In the genomic region with DNA sequence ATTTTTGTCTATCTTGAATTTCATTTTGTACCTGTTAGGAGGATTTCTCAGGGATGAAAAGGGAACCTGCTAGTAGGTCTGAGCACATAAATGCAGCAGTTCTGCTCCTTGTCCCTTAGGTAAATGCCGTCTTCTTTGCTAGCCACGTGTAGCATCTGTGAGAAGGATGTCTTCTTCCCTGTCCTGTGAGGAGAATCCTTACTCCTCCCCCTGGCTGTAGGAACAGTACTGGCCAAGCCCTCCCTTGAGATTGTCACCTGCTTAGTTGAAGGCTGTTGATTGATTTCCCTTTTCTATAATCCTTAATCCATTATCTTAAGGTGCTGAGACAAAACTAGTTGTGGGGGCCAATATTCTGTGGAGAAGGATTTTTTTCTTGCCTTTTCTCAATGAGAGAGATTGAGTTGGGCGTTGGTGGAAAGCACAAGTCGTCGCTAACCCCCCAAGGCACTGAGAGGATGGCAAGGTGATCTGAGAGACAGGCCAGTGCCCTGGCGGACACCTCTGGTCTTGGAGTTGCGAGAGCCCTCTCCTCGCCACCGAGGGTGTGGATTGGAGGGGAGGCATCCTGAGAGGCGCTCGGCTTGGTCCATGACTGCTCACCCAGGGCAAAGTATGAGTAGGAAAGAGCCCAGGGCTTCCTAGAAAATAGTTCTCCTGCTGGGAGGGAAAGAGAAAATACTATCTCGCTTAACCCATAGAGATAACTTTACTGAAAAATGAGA, we compare ENCODE assay signal across 25 cellular contexts.
DNase-seq lines count a peak whose midpoint lies in the region; ATAC-seq, FAIRE-seq and TF ChIP-seq lines count a peak whose summit lies in the region.
"Had no signal": no experiment of that assay in that cellular context is flagged by ENCODE, and none has a peak within 500 bp of the region (broad histone marks: within the 10 kb centered on the region; RNA-seq: fewer than 3 reads in every experiment).

No MANE protein-coding gene starts in this region.

- intact Hi-C loops in body of pancreas (cut with DNase I) = no loop called here

- no peak overlapping the region for H3K27ac Mint-ChIP-seq in GM23338
- H3K27ac Mint-ChIP-seq: CD14-positive monocyte; CD8-positive, alpha-beta memory T cell had no signal

- H3K4me3 ChIP-seq in GM23338 = no peak overlapping the region
- no peak overlapping the region for H3K4me3 ChIP-seq in H1 (ENCODE audit: extremely low read depth in 1 of 4, insufficient read depth in 2 of 4, low read depth in 3 of 4, low read length in 4 of 4)
- no peak overlapping the region for H3K4me3 ChIP-seq in body of pancreas
- no peak overlapping the region for H3K4me3 ChIP-seq in small intestine (ENCODE audit: low read depth in 1 of 2, low read length in 2 of 2)
- H3K4me3 ChIP-seq: A549, BLaER1, GM23248, K562 had no signal

- peak overlapping the region; percentile 5; the same call in 1 of the 2 replicates for H3K4me2 ChIP-seq in GM23338
- no peak overlapping the region for H3K4me2 ChIP-seq in H1 (ENCODE audit: insufficient read depth in 1 of 2, low read depth in 2 of 2, low read length in 2 of 2)
- H3K4me2 ChIP-seq: A549, BLaER1 had no signal

- no peak overlapping the region for H3K9ac ChIP-seq in H1 (replicated peaks in 1 of 4; ENCODE audit: extremely low read depth in 1 of 4, low read depth in 3 of 4, low read length in 3 of 4)
- H3K9ac ChIP-seq: BLaER1, GM23248 had no signal

- no peaks in the 10 kb centered on the region for H3K27me3 Mint-ChIP-seq in GM23338 (ENCODE audit: insufficient read depth, low read depth, poor library complexity)

- FAIRE-seq in H1 (lab: Jason Lieb, UNC) (no peak), small intestine (lab: Jason Lieb, UNC) (no peak)
- FAIRE-seq: A549, GM12891, GM18507, HTR-8/SVneo, K562 had no signal

- POLR2A ChIA-PET in H1 (lab: Charles Lee; ENCODE audit: partially characterized antibody) = no interaction called here

- no peak overlapping the region for H3K23ac ChIP-seq in H1 (ENCODE audit: insufficient read length)

- H3K36me3 Mint-ChIP-seq in GM23338 (ENCODE audit: low read depth) = no peaks in the 10 kb centered on the region
- H3K36me3 Mint-ChIP-seq: CD14-positive monocyte; CD8-positive, alpha-beta memory T cell had no signal

- no peaks in the 10 kb centered on the region for H3K79me1 ChIP-seq in H1 (ENCODE audit: low read depth, low read length)

- H2BK15ac ChIP-seq in H1 (ENCODE audit: low read length) = no peak overlapping the region

- H4K20me1 ChIP-seq in GM23338 (replicated peaks; ENCODE audit: insufficient read depth) (no peaks in the 10 kb centered on the region), H1 (replicated peaks in 1 of 2; ENCODE audit: control insufficient read depth in 1 of 2, insufficient read depth in 2 of 2, low read length in 2 of 2) (no peaks in the 10 kb centered on the region)
- H4K20me1 ChIP-seq: BLaER1 had no signal

- H3K9me3 Mint-ChIP-seq in GM23338 = no peaks in the 10 kb centered on the region
- H3K9me3 Mint-ChIP-seq: CD14-positive monocyte had no signal

- H3K56ac ChIP-seq in H1 (replicated peaks; ENCODE audit: insufficient read length, low read depth, low read length) = no peak overlapping the region

- DNase-seq in GM23338 (ENCODE audit: low spot score) (peak; percentile 32), NCI-H82 treated with DMSO at 0.1 percent for 48 hours (lab: John Stamatoyannopoulos, UW; ENCODE audit: unreplicated experiment) (peak; percentile 82), H1 (ENCODE audit: low read depth in 1 of 2, low spot score in 2 of 2) (no peak), iPS-NIHi11 (ENCODE audit: low spot score) (peak; percentile 10), body of pancreas (no peak), NCI-H187 treated with DMSO at 0.1 percent for 48 hours (lab: John Stamatoyannopoulos, UW) (no peak), small intestine (no peak)
- DNase-seq: CD8-positive, alpha-beta memory T cell; COR-L47; DMS 273 treated with DMSO at 0.1 percent for 48 hours; DMS53; DND-41; EL; GM23248; HCEC 1CT; IMR-90 had no signal

- TF ChIP-seq CTCF in GM23338 (conservative IDR thresholded peaks at IDR 0.05; ENCODE audit: low read depth in 2 of 2) = no peak
- no peak for TF ChIP-seq CTCF in H1 (IDR thresholded peaks at IDR 0.05; ENCODE audit: control extremely low read depth in 1 of 3, insufficient read depth in 1 of 3, low read depth in 1 of 3, low read length in 3 of 3)
- TF ChIP-seq CTCF in body of pancreas (IDR thresholded peaks at IDR 0.05) = no peak

- H3K27ac ChIP-seq in GM23338 (ENCODE audit: low read depth) (no peak overlapping the region), H1 (ENCODE audit: low read depth, low read length) (no peak overlapping the region), body of pancreas (no peak overlapping the region), small intestine (ENCODE audit: low read depth in 1 of 2, low read length in 1 of 2) (no peak overlapping the region)
- H3K27ac ChIP-seq: 22Rv1, A549, BLaER1, GM23248 had no signal

- H4K91ac ChIP-seq in H1 (replicated peaks; ENCODE audit: insufficient read length, low read length) = no peak overlapping the region

- no peak overlapping the region for H3K4me3 Mint-ChIP-seq in GM23338
- H3K4me3 Mint-ChIP-seq: CD14-positive monocyte; CD8-positive, alpha-beta memory T cell had no signal

- H3K27me3 ChIP-seq in GM23338 (ENCODE audit: insufficient read depth) (no peaks in the 10 kb centered on the region), H1 (replicated peaks in 1 of 4; ENCODE audit: control insufficient read depth in 3 of 4, extremely low read depth in 1 of 4, insufficient read depth in 3 of 4, low read length in 3 of 4) (no peaks in the 10 kb centered on the region), body of pancreas (no peaks in the 10 kb centered on the region), small intestine (ENCODE audit: control insufficient read depth in 2 of 2, insufficient read depth in 2 of 2, low read length in 2 of 2) (peaks cover 0 to 8% of the 10 kb centered on the region in 2 donors)
- H3K27me3 ChIP-seq: BLaER1 had no signal

- peaks cover 33% of the 10 kb centered on the region for H3K4me1 ChIP-seq in GM23338 (ENCODE audit: insufficient read depth)
- H3K4me1 ChIP-seq in H1 (replicated peaks in 1 of 4; ENCODE audit: control insufficient read depth in 3 of 4, insufficient read depth in 4 of 4, low read length in 3 of 4) = peaks cover 0 to 11% (median 3%) of the 10 kb centered on the region in 4 experiments; a peak in 4 of 7 replicates
- H3K4me1 ChIP-seq in body of pancreas = no peaks in the 10 kb centered on the region
- no peaks in the 10 kb centered on the region for H3K4me1 ChIP-seq in small intestine (ENCODE audit: control insufficient read depth in 2 of 2, insufficient read depth in 1 of 2, low read depth in 1 of 2, low read length in 1 of 2)
- H3K4me1 ChIP-seq: A549, BLaER1 had no signal

- TF ChIP-seq RAD21 in H1 (IDR thresholded peaks at IDR 0.05 in 1 of 2, conservative IDR thresholded peaks at IDR 0.05 in 1 of 2; ENCODE audit: low read depth in 2 of 2, low read length in 2 of 2) = no peak

- no peak for TF ChIP-seq EP300 in H1 (IDR thresholded peaks at IDR 0.05; ENCODE audit: borderline replicate concordance in 1 of 2, low read depth in 2 of 2, low read length in 2 of 2)

- no peaks in the 10 kb centered on the region for H3K36me3 ChIP-seq in GM23338 (ENCODE audit: insufficient read depth)
- H3K36me3 ChIP-seq in H1 (ENCODE audit: control insufficient read depth in 2 of 4, insufficient read depth in 4 of 4, low read length in 3 of 4) = no peaks in the 10 kb centered on the region
- no peaks in the 10 kb centered on the region for H3K36me3 ChIP-seq in body of pancreas (replicated peaks in 1 of 2; ENCODE audit: insufficient read depth in 1 of 2, low read depth in 2 of 2)
- H3K36me3 ChIP-seq in small intestine (ENCODE audit: control insufficient read depth in 2 of 2, insufficient read depth in 2 of 2, low read length in 2 of 2) = no peaks in the 10 kb centered on the region
- H3K36me3 ChIP-seq: BLaER1 had no signal

- no peak overlapping the region for H4K8ac ChIP-seq in H1 (ENCODE audit: extremely low read depth, insufficient read depth, low read length)

- TF ChIP-seq POLR2A in H1 (IDR thresholded peaks at IDR 0.05; ENCODE audit: control extremely low read depth in 1 of 2, low read depth in 2 of 2, low read length in 2 of 2) (no peak), body of pancreas (IDR thresholded peaks at IDR 0.05) (no peak)

- no peak overlapping the region; the same call in 1 of the 2 replicates for H2BK12ac ChIP-seq in H1 (ENCODE audit: low read depth, low read length)

- H4K5ac ChIP-seq in H1 (ENCODE audit: insufficient read length, low read depth, low read length) = no peak overlapping the region

- no peak overlapping the region for H2BK120ac ChIP-seq in H1 (replicated peaks; ENCODE audit: low read depth, low read length)

- H2AK5ac ChIP-seq in H1 (ENCODE audit: low read depth, low read length) = peak overlapping the region; percentile 56; the same call in 1 of the 2 replicates

- H3F3A ChIP-seq in GM23338 (replicated peaks; ENCODE audit: low read depth) = no peaks in the 10 kb centered on the region

- no peak overlapping the region for H3K4ac ChIP-seq in H1 (replicated peaks; ENCODE audit: insufficient read length, low read depth, low read length)

- WGBS in H1 (ENCODE audit: extremely low coverage in 1 of 2, insufficient coverage in 1 of 2, insufficient read length in 1 of 2, insufficient replicate concordance in 2 of 2, low coverage in 1 of 2, low lambda C conversion rate in 2 of 2, missing lambda C conversion rate in 1 of 2), 2 experiments = 86% methylated on average over 12 of the region's 12 CpGs; no CpG with 5 or more reads in 1 of the 2 experiments
- 67 to 74% methylated on average over 12 of the region's 12 CpGs for WGBS in body of pancreas, 2 donors
- 75 to 86% (median 79%) methylated on average over 12 of the region's 12 CpGs for WGBS in small intestine, 3 donors

- no peaks in the 10 kb centered on the region for H3K23me2 ChIP-seq in H1 (ENCODE audit: low read depth, low read length)

- H2AFZ ChIP-seq in GM23338 (no peak overlapping the region), H1 (ENCODE audit: low read length) (no peak overlapping the region)
- H2AFZ ChIP-seq: GM23248 had no signal

- no peaks in the 10 kb centered on the region for H3K9me2 ChIP-seq in GM23338 (ENCODE audit: insufficient read depth)

- H3K14ac ChIP-seq in H1 (ENCODE audit: insufficient read length) = no peak overlapping the region

- peaks cover 29% of the 10 kb centered on the region for H3K4me1 Mint-ChIP-seq in GM23338
- H3K4me1 Mint-ChIP-seq: CD14-positive monocyte; CD8-positive, alpha-beta memory T cell had no signal

- no peak overlapping the region for H3K18ac ChIP-seq in H1 (ENCODE audit: extremely low read depth, low read length)

- no peaks in the 10 kb centered on the region for H3K9me3 ChIP-seq in H1 (ENCODE audit: insufficient read depth in 2 of 2, low read depth in 1 of 2, low read length in 1 of 2)
- no peaks in the 10 kb centered on the region for H3K9me3 ChIP-seq in body of pancreas
- H3K9me3 ChIP-seq in small intestine (ENCODE audit: control insufficient read depth, low read depth) = no peaks in the 10 kb centered on the region
- H3K9me3 ChIP-seq: A549, BLaER1 had no signal

- no peak overlapping the region for H2BK5ac ChIP-seq in H1 (ENCODE audit: low read depth, low read length)

- CTCF ChIA-PET in H1 (lab: Charles Lee; ENCODE audit: partially characterized antibody) = no interaction called here

- ATAC-seq in GM23338 (peak; percentile 71), HG02571 (IDR thresholded peaks at IDR 0.05; ENCODE audit: unreplicated experiment) (no peak), body of pancreas (no peak)
- ATAC-seq: A549, K562 had no signal

- H2BK20ac ChIP-seq in H1 (ENCODE audit: low read length) = no peak overlapping the region

- no peaks in the 10 kb centered on the region for H3K79me2 ChIP-seq in GM23338 (replicated peaks; ENCODE audit: insufficient read depth)
- H3K79me2 ChIP-seq in H1 (ENCODE audit: control insufficient read depth in 1 of 2, insufficient read depth in 2 of 2, low read length in 2 of 2) = no peaks in the 10 kb centered on the region

Comparison
In these comparisons a context has a peak if more than half of its experiments do, and no peak if none do; other contexts are left out.
1. DNase-seq: peak in GM23338 (single experiment), NCI-H82 treated with DMSO at 0.1 percent for 48 hours (single experiment) and iPS-NIHi11 (single experiment); none in H1 (0 of 2), body of pancreas (0 of 4), NCI-H187 treated with DMSO at 0.1 percent for 48 hours (single experiment) and small intestine (single experiment).